In the genomic region with DNA sequence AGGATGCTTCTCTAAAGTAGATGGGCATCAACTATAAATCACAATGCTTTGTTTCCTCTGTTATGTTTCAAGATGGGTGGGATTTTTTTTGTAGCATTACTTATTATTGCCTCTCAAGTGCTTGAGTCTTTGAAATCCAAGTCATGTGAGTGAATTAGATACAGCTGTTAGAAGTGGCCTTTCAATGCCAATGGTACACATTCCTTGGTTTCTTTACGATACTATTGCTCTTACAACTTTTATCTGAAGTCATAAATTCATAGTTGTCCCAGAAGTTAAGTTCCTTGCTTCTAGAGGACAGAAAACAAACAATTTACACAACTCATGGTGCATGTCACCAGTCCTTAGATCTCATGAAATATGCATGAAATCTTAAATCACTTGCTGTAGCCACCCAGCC, we compare ENCODE assay signal across 17 cellular contexts. TPM values are rescaled to one million over a fixed set of nuclear protein-coding genes. Genes with fewer than 3 reads are reported as not detected.
DNase-seq lines count a peak whose midpoint lies in the region; ATAC-seq and TF ChIP-seq lines count a peak whose summit lies in the region.
"Had no signal": no experiment of that assay in that cellular context is flagged by ENCODE, and none has a peak within 500 bp of the region (broad histone marks: within the 10 kb centered on the region; RNA-seq: fewer than 3 reads in every experiment).

No MANE protein-coding gene starts in this region.

- H3K9ac ChIP-seq in SK-N-MC (ENCODE audit: insufficient read length) (no peak overlapping the region), MM.1S (ENCODE audit: low read length) (no peak overlapping the region)

- intact Hi-C loops in Calu3 (cut with micrococcal nuclease; ENCODE audit: unreplicated experiment), result no loop called here
- intact Hi-C loops in left colon (cut with DNase I, micrococcal nuclease), result no loop called here

- H3K36me3 ChIP-seq in SK-N-MC (ENCODE audit: insufficient read depth, low read length) (no peaks in the 10 kb centered on the region), MM.1S (replicated peaks; ENCODE audit: insufficient read depth, low read length) (no peaks in the 10 kb centered on the region)
- H3K36me3 ChIP-seq: HAP-1 had no signal

- no peak for TF ChIP-seq CTCF in Calu3 (IDR thresholded peaks at IDR 0.05; ENCODE audit: unreplicated experiment)
- no peak for TF ChIP-seq CTCF in MM.1S (IDR thresholded peaks at IDR 0.05; ENCODE audit: low read length)

- no peaks in the 10 kb centered on the region for H3K27me3 ChIP-seq in MM.1S (replicated peaks; ENCODE audit: insufficient read depth, low read length)

- BruUV-seq in Calu3 (replicated peaks; lab: Mats Ljungman, UMichigan), result no TSS peak

- H4K20me1 ChIP-seq in MM.1S (ENCODE audit: insufficient read depth, low read length), result no peaks in the 10 kb centered on the region

- H3K36me3 Mint-ChIP-seq in Calu3 (ENCODE audit: insufficient read depth, unreplicated experiment), result peaks cover 97% of the 10 kb centered on the region
- no peaks in the 10 kb centered on the region for H3K36me3 Mint-ChIP-seq in stimulated activated naive B cell treated with anti-CD40 and anti-IgM and Interleukin-4, amounts not matched to agents 10 μg/mL and 1 μg/mL and 100 μg/mL, for 72 hours
- H3K36me3 Mint-ChIP-seq: CD4-positive, alpha-beta memory T cell had no signal

- H3K27ac ChIP-seq in SK-N-MC, result peak overlapping the region; percentile 27; the same call in 1 of the 2 replicates
- no peak overlapping the region for H3K27ac ChIP-seq in MM.1S (ENCODE audit: low read length)
- H3K27ac ChIP-seq: A549 had no signal

- H3K27me3 Mint-ChIP-seq in Calu3 (ENCODE audit: unreplicated experiment), result no peaks in the 10 kb centered on the region
- no peaks in the 10 kb centered on the region for H3K27me3 Mint-ChIP-seq in stimulated activated naive B cell treated with anti-CD40 and anti-IgM and Interleukin-4, amounts not matched to agents 10 μg/mL and 1 μg/mL and 100 μg/mL, for 72 hours
- H3K27me3 Mint-ChIP-seq: CD4-positive, alpha-beta memory T cell had no signal

- ATAC-seq in left colon (peak; percentile 46), HG03469 (IDR thresholded peaks at IDR 0.05; ENCODE audit: unreplicated experiment) (no peak)
- no peak for ATAC-seq in stimulated activated naive B cell treated with anti-CD40 and anti-IgM and Interleukin-4, amounts not matched to agents 10 μg/mL and 1 μg/mL and 100 μg/mL, for 72 hours (replicated peaks)
- ATAC-seq: A549 had no signal

- no peaks in the 10 kb centered on the region for H3K9me2 ChIP-seq in MM.1S (replicated peaks; ENCODE audit: insufficient read depth, low read length)

- H3K27ac Mint-ChIP-seq in Calu3 (ENCODE audit: unreplicated experiment), result peak overlapping the region; percentile 67
- H3K27ac Mint-ChIP-seq in stimulated activated naive B cell treated with anti-CD40 and anti-IgM and Interleukin-4, amounts not matched to agents 10 μg/mL and 1 μg/mL and 100 μg/mL, for 72 hours, result no peak overlapping the region
- H3K27ac Mint-ChIP-seq: CD4-positive, alpha-beta memory T cell had no signal

- no peaks in the 10 kb centered on the region for H3K9me3 Mint-ChIP-seq in Calu3 (ENCODE audit: low read depth, unreplicated experiment)
- H3K9me3 Mint-ChIP-seq in stimulated activated naive B cell treated with anti-CD40 and anti-IgM and Interleukin-4, amounts not matched to agents 10 μg/mL and 1 μg/mL and 100 μg/mL, for 72 hours, result no peaks in the 10 kb centered on the region

- no peak overlapping the region for H3K4me3 Mint-ChIP-seq in Calu3 (ENCODE audit: low read depth, unreplicated experiment)
- no peak overlapping the region for H3K4me3 Mint-ChIP-seq in stimulated activated naive B cell treated with anti-CD40 and anti-IgM and Interleukin-4, amounts not matched to agents 10 μg/mL and 1 μg/mL and 100 μg/mL, for 72 hours
- H3K4me3 Mint-ChIP-seq: CD4-positive, alpha-beta memory T cell had no signal

- H2AFZ ChIP-seq in MM.1S (ENCODE audit: low read length), result no peak overlapping the region

- no peaks in the 10 kb centered on the region for H3F3A ChIP-seq in MM.1S (ENCODE audit: insufficient read depth, low read length)

- DNase-seq in Calu3 (no peak), NCI-H187 treated with DMSO at 0.1 percent for 48 hours (lab: John Stamatoyannopoulos, UW) (peak; percentile 54), SK-N-MC (ENCODE audit: low read depth, low spot score) (no peak), left colon (no peak), MM.1S (no peak), SHP77 treated with DMSO at 0.1 percent for 48 hours (lab: John Stamatoyannopoulos, UW) (no peak)
- DNase-seq in stimulated activated naive B cell treated with anti-CD40 and anti-IgM and Interleukin-4, amounts not matched to agents 10 μg/mL and 1 μg/mL and 100 μg/mL, for 72 hours, result no peak
- DNase-seq: 8988T; C1 segment of cervical spinal cord; CD4-positive, alpha-beta memory T cell; COR-L47; DMS153; DND-41; GOT3 had no signal

- H3K4me3 ChIP-seq in SK-N-MC (peak overlapping the region; percentile 21; the same call in 1 of the 2 replicates), MM.1S (ENCODE audit: low read length) (no peak overlapping the region)
- H3K4me3 ChIP-seq: A549, HAP-1 had no signal

- no peaks in the 10 kb centered on the region for H3K79me2 ChIP-seq in MM.1S (ENCODE audit: low read length)

- H3K9me3 ChIP-seq in SK-N-MC (ENCODE audit: low read depth, low read length), result no peaks in the 10 kb centered on the region
- no peaks in the 10 kb centered on the region for H3K9me3 ChIP-seq in MM.1S (replicated peaks; ENCODE audit: insufficient read depth, low read length)
- H3K9me3 ChIP-seq: A549, HAP-1 had no signal

- H3K4me1 ChIP-seq in MM.1S (ENCODE audit: low read length), result no peaks in the 10 kb centered on the region
- H3K4me1 ChIP-seq: HAP-1 had no signal

- H3K4me1 Mint-ChIP-seq in Calu3 (ENCODE audit: low read depth, unreplicated experiment), result peaks cover 79% of the 10 kb centered on the region
- no peaks in the 10 kb centered on the region for H3K4me1 Mint-ChIP-seq in stimulated activated naive B cell treated with anti-CD40 and anti-IgM and Interleukin-4, amounts not matched to agents 10 μg/mL and 1 μg/mL and 100 μg/mL, for 72 hours
- H3K4me1 Mint-ChIP-seq: CD4-positive, alpha-beta memory T cell had no signal

- no peak overlapping the region for H3K4me2 ChIP-seq in MM.1S (ENCODE audit: low read depth, low read length)
- H3K4me2 ChIP-seq: A549 had no signal

- CTCF ChIA-PET in Calu3 (lab: Charles Lee), result no interaction called here

RNA-seq across cellular contexts. Expression of a gene that starts 15.5 kb away (rescaled TPM):
- total RNA-seq in Calu3 (2022) (267 and 502 TPM in 2 replicates), left colon (100 to 1,000 TPM; 116 to 133 TPM)
- total RNA-seq: CD4-positive, alpha-beta memory T cell had no signal
